In genomic region chr3:87627316-87627715, GRCh38 we compare ENCODE assay signal across 29 cellular contexts.
"Had no signal": no experiment of that assay in that cellular context is flagged by ENCODE, and none has a peak within 500 bp of the region (broad histone marks: within the 10 kb centered on the region; RNA-seq: fewer than 3 reads in every experiment).

No MANE protein-coding gene starts in this region.

- H3K36me3 Mint-ChIP-seq: mesothelial cell of epicardium; naive thymus-derived CD4-positive, alpha-beta T cell had no signal

- H3K36me3 ChIP-seq: esophagus muscularis mucosa, gastroesophageal sphincter, heart left ventricle, left lung, neutrophil, prostate gland, right atrium auricular region, stomach, thyroid gland had no signal

- H3K27ac Mint-ChIP-seq: mesothelial cell of epicardium; naive thymus-derived CD4-positive, alpha-beta T cell; nephron progenitor cell had no signal

- H3K4me1 Mint-ChIP-seq: mesothelial cell of epicardium; naive thymus-derived CD4-positive, alpha-beta T cell; nephron progenitor cell had no signal

- H3K27me3 ChIP-seq: esophagus muscularis mucosa, foreskin keratinocyte, gastroesophageal sphincter, heart left ventricle, hepatocyte, left lung, neutrophil, right atrium auricular region, stomach, thyroid gland had no signal

- ATAC-seq: foreskin keratinocyte; gastroesophageal sphincter; heart left ventricle; left cardiac atrium; left lung; mucosa of descending colon; naive thymus-derived CD4-positive, alpha-beta T cell; sciatic nerve had no signal

- H3K4me3 Mint-ChIP-seq: mesothelial cell of epicardium; naive thymus-derived CD4-positive, alpha-beta T cell; nephron progenitor cell had no signal

- H3K9me3 ChIP-seq: gastroesophageal sphincter, neutrophil, prostate gland, thyroid gland had no signal

- H3K4me1 ChIP-seq: esophagus muscularis mucosa, foreskin keratinocyte, gastroesophageal sphincter, heart left ventricle, left lung, parathyroid adenoma, prostate gland, right atrium auricular region, stomach, thyroid gland had no signal

- DNase-seq: dermis blood vessel endothelial cell; effector memory CD4-positive, alpha-beta T cell; foreskin keratinocyte; heart left ventricle; left cardiac atrium; left lung; mesenchymal stem cell; mucosa of descending colon; naive thymus-derived CD4-positive, alpha-beta T cell; nephron progenitor cell; stimulated activated CD4-positive, alpha-beta T cell treated with anti-CD3 and anti-CD28 coated beads, Interleukin-12 subunit alpha, Interleukin-12 subunit beta, amount 100 ng/mL, for 4 hours; stimulated activated CD4-positive, alpha-beta T cell treated with anti-CD3 and anti-CD28 coated beads, Interleukin-1b, Interleukin-23, amount 100 ng/mL, for 48 hours; stimulated activated CD4-positive, alpha-beta T cell treated with anti-CD3 and anti-CD28 coated beads, Interleukin-4, amount 100 ng/mL, for 1 hour; stimulated activated CD8-positive, alpha-beta memory T cell treated with anti-CD3 and anti-CD28 coated beads, Interleukin-4, amount 100 ng/mL, for 48 hours; stimulated activated naive CD4-positive, alpha-beta T cell; stomach; thyroid gland; trophoblast cell had no signal

- H3K4me3 ChIP-seq: coronary artery, esophagus muscularis mucosa, gastroesophageal sphincter, heart left ventricle, hepatocyte, left lung, mucosa of descending colon, prostate gland, right atrium auricular region, smooth muscle cell, stomach, thyroid gland had no signal

- H3K27ac ChIP-seq: coronary artery, esophagus muscularis mucosa, foreskin keratinocyte, gastroesophageal sphincter, heart left ventricle, hepatocyte, left lung, neutrophil, parathyroid adenoma, prostate gland, right atrium auricular region, stomach, thyroid gland had no signal
